Comparison of ENCODE assay signal across 8 cellular contexts in the genomic region with DNA sequence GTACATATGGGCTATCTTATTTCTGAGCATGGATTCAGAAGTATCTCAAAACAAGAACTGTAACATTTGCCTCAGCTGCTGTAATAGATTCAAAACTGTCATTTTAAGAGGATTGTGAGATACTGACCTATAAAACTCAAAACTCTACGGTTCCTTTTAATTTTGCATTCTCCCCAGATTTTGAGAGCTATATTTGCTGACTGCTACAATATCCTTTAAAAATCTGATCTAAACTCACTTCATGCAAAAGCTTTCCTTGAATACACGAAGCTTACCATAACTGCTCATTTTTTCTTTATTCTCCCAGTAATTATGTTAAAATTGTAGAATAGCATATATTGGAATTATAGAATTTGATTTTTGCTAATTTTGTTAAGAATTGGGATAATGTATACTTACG.
"Had no signal": no experiment of that assay in that cellular context is flagged by ENCODE, and none has a peak within 500 bp of the region (broad histone marks: within the 10 kb centered on the region; RNA-seq: fewer than 3 reads in every experiment).

No MANE protein-coding gene starts in this region.

- H3K9ac ChIP-seq: KMS-11 had no signal

- H3K27ac Mint-ChIP-seq: IgD-negative memory B cell had no signal

- ATAC-seq: K562 had no signal

- H3K36me3 Mint-ChIP-seq: IgD-negative memory B cell had no signal

- H3K27me3 Mint-ChIP-seq: IgD-negative memory B cell had no signal

- H3K27ac ChIP-seq: HL-60, KMS-11 had no signal

- H3K4me2 ChIP-seq: KMS-11 had no signal

- FAIRE-seq: HTR-8/SVneo, K562 had no signal

- H3K4me3 Mint-ChIP-seq: IgD-negative memory B cell had no signal

- H3K4me3 ChIP-seq: K562 had no signal

- DNase-seq: IMR-90, KBM-7, KG1 had no signal

- H3K4me1 Mint-ChIP-seq: IgD-negative memory B cell had no signal
